Comparison of ENCODE assay signal across 20 cellular contexts in the genomic region with DNA sequence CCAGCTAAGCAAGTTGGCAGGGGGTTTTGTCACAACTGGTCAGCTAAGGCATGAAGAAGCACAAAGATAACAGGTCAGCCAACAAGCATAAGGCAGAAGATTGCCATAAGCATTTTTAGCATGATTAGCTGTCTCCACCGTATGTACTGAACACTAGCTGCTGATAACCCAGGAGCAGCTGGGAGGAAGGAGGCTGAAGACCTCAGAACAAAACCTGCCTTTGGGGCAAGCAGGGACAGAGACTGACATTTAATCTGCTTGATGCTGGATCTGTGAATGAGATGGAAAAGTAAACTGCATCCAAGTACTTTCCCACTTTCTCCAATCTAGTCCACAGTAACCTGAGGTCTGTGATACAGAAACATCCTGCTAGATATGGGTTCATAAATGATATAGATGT.
"Had no signal": no experiment of that assay in that cellular context is flagged by ENCODE, and none has a peak within 500 bp of the region (broad histone marks: within the 10 kb centered on the region; RNA-seq: fewer than 3 reads in every experiment).

No MANE protein-coding gene starts in this region.

- ATAC-seq: heart left ventricle, left colon, left ventricle myocardium superior, mucosa of descending colon, upper lobe of right lung had no signal

- H3K36me3 ChIP-seq: heart left ventricle, sigmoid colon, tibial nerve, upper lobe of right lung, vagina had no signal

- H3K9me3 Mint-ChIP-seq: naive thymus-derived CD8-positive, alpha-beta T cell; stimulated activated naive B cell treated with anti-CD40 and anti-IgM and Interleukin-4, amounts not matched to agents 10 μg/mL and 1 μg/mL and 100 μg/mL, for 72 hours; stimulated activated naive CD8-positive, alpha-beta T cell treated with anti-CD3 and anti-CD28 coated beads, Interleukin-15, amount 100 ng/mL, for 72 hours had no signal

- H3K4me3 ChIP-seq: heart left ventricle, lung, mucosa of descending colon, sigmoid colon, skin epidermis, testis, tibial nerve, upper lobe of right lung, vagina had no signal

- H3K36me3 Mint-ChIP-seq: naive thymus-derived CD8-positive, alpha-beta T cell; stimulated activated naive B cell treated with anti-CD40 and anti-IgM and Interleukin-4, amounts not matched to agents 10 μg/mL and 1 μg/mL and 100 μg/mL, for 72 hours had no signal

- H3K27me3 ChIP-seq: heart left ventricle, sigmoid colon, testis, tibial nerve, upper lobe of right lung, vagina had no signal

- H3K4me1 ChIP-seq: sigmoid colon, testis, tibial nerve, upper lobe of right lung, vagina had no signal

- H3K27me3 Mint-ChIP-seq: stimulated activated naive B cell treated with anti-CD40 and anti-IgM and Interleukin-4, amounts not matched to agents 10 μg/mL and 1 μg/mL and 100 μg/mL, for 72 hours had no signal

- H3K27ac Mint-ChIP-seq: stimulated activated naive B cell treated with anti-CD40 and anti-IgM and Interleukin-4, amounts not matched to agents 10 μg/mL and 1 μg/mL and 100 μg/mL, for 72 hours had no signal

- DNase-seq: effector CD4-positive, alpha-beta T cell; foreskin melanocyte; heart left ventricle; hippocampal formation; left colon; left ventricle myocardium superior; mucosa of descending colon; posterior cingulate gyrus; sigmoid colon; stimulated activated CD4-positive, alpha-beta T cell treated with anti-CD3 and anti-CD28 coated beads, Interleukin-2, amount 100 ng/mL, for 24 hours; stimulated activated CD4-positive, alpha-beta T cell treated with anti-CD3 and anti-CD28 coated beads, Interleukin-4, amount 100 ng/mL, for 4 hours; stimulated activated naive B cell treated with anti-CD40 and anti-IgM and Interleukin-4, amounts not matched to agents 10 μg/mL and 1 μg/mL and 100 μg/mL, for 72 hours; stimulated activated naive CD8-positive, alpha-beta T cell treated with anti-CD3 and anti-CD28 coated beads, Interleukin-15, amount 100 ng/mL, for 72 hours; testis; upper lobe of right lung had no signal

- H3K27ac ChIP-seq: heart left ventricle, sigmoid colon, skin epidermis, testis, tibial nerve, upper lobe of right lung, vagina had no signal

- H3K9me3 ChIP-seq: heart left ventricle, mucosa of descending colon, sigmoid colon, testis, tibial nerve, upper lobe of right lung, vagina had no signal
